In the genomic region with DNA sequence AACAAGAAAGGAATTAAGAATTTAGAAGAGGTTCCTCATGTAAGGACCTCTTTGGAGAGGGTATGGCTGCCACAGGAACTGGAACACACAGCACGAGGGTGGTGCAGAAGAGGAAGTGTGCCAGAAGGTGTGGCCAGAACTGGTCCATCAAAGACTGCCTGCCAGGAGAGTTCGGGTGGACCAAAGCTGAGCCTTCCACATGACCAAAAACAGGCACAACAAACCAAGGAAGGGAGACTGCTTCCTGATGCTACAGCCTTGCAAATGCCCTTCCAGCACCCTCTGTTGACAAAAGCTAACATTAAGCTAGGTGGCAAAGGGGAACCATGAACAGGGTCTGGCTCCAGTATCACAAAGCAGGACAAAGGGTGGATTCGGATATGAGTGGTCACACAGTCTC, we compare ENCODE assay signal across 11 cellular contexts.
DNase-seq lines count a peak whose midpoint lies in the region; ATAC-seq and TF ChIP-seq lines count a peak whose summit lies in the region.
"Had no signal": no experiment of that assay in that cellular context is flagged by ENCODE, and none has a peak within 500 bp of the region (broad histone marks: within the 10 kb centered on the region; RNA-seq: fewer than 3 reads in every experiment).

No MANE protein-coding gene starts in this region.

- POLR2A ChIA-PET in activated CD4-positive, alpha-beta T cell treated with anti-CD3 and anti-CD28 coated beads for 36 hours (lab: Charles Lee) = interaction anchor here (0.6 kb wide), 1 partner anchor 143 kb away, joined by 6 read pairs; no protein-coding TSS in a partner anchor

- H3K27ac ChIP-seq in dorsolateral prefrontal cortex (peak overlapping the region in 56 of 59 donors; percentile 1 to 85 (median 68)), neutrophil (peak overlapping the region; percentile 56), MM.1S (ENCODE audit: low read length) (no peak overlapping the region)
- H3K27ac ChIP-seq: BLaER1 had no signal

- H3K27me3 ChIP-seq in dorsolateral prefrontal cortex (no peaks in the 10 kb centered on the region), neutrophil (no peaks in the 10 kb centered on the region), MM.1S (replicated peaks; ENCODE audit: insufficient read depth, low read length) (no peaks in the 10 kb centered on the region)
- H3K27me3 ChIP-seq: BLaER1 had no signal

- no peak overlapping the region for H3K27ac Mint-ChIP-seq in Calu3 (ENCODE audit: unreplicated experiment)
- H3K27ac Mint-ChIP-seq in activated CD4-positive, alpha-beta T cell treated with anti-CD3 and anti-CD28 coated beads for 36 hours = no peak overlapping the region

- H3K27me3 Mint-ChIP-seq in Calu3 (ENCODE audit: unreplicated experiment) = no peaks in the 10 kb centered on the region
- H3K27me3 Mint-ChIP-seq in activated CD4-positive, alpha-beta T cell treated with anti-CD3 and anti-CD28 coated beads for 36 hours = no peaks in the 10 kb centered on the region

- peak; percentile 4 for DNase-seq in Calu3
- DNase-seq in NB4 (ENCODE audit: low read depth) = peak; percentile 36
- DNase-seq in dorsolateral prefrontal cortex = peak in 3 of 10 donors; percentile 32 to 44 (median 43)
- no peak for DNase-seq in activated CD4-positive, alpha-beta T cell treated with anti-CD3 and anti-CD28 coated beads for 36 hours
- DNase-seq in MM.1S = no peak
- DNase-seq in 8988T = no peak
- DNase-seq: immature natural killer cell, SW 1271 had no signal

- H3K9me3 ChIP-seq in neutrophil (no peaks in the 10 kb centered on the region), MM.1S (replicated peaks; ENCODE audit: insufficient read depth, low read length) (no peaks in the 10 kb centered on the region)
- H3K9me3 ChIP-seq: BLaER1 had no signal

- H3K9ac ChIP-seq in MM.1S (ENCODE audit: low read length) = no peak overlapping the region
- H3K9ac ChIP-seq: BLaER1 had no signal

- no peaks in the 10 kb centered on the region for H3K79me2 ChIP-seq in MM.1S (ENCODE audit: low read length)

- H3K4me2 ChIP-seq in MM.1S (ENCODE audit: low read depth, low read length) = no peak overlapping the region
- H3K4me2 ChIP-seq: BLaER1 had no signal

- H3K4me3 Mint-ChIP-seq in Calu3 (ENCODE audit: low read depth, unreplicated experiment) = no peak overlapping the region
- H3K4me3 Mint-ChIP-seq in activated CD4-positive, alpha-beta T cell treated with anti-CD3 and anti-CD28 coated beads for 36 hours = no peak overlapping the region
- H3K4me3 Mint-ChIP-seq: immature natural killer cell had no signal

- H3K36me3 Mint-ChIP-seq in Calu3 (ENCODE audit: insufficient read depth, unreplicated experiment) = peaks cover 6% of the 10 kb centered on the region
- H3K36me3 Mint-ChIP-seq in activated CD4-positive, alpha-beta T cell treated with anti-CD3 and anti-CD28 coated beads for 36 hours (ENCODE audit: low read depth) = peaks cover 11% of the 10 kb centered on the region

- ATAC-seq in activated CD4-positive, alpha-beta T cell treated with anti-CD3 and anti-CD28 coated beads for 36 hours = no peak
- no peak for ATAC-seq in HG03175 (IDR thresholded peaks at IDR 0.05; ENCODE audit: unreplicated experiment)

- H3K4me1 Mint-ChIP-seq in Calu3 (ENCODE audit: low read depth, unreplicated experiment) = no peaks in the 10 kb centered on the region
- H3K4me1 Mint-ChIP-seq in activated CD4-positive, alpha-beta T cell treated with anti-CD3 and anti-CD28 coated beads for 36 hours = peaks cover 4% of the 10 kb centered on the region
- H3K4me1 Mint-ChIP-seq: immature natural killer cell had no signal

- no peaks in the 10 kb centered on the region for H4K20me1 ChIP-seq in MM.1S (ENCODE audit: insufficient read depth, low read length)
- H4K20me1 ChIP-seq: BLaER1 had no signal

- TF ChIP-seq CTCF in Calu3 (IDR thresholded peaks at IDR 0.05; ENCODE audit: unreplicated experiment) = no peak
- TF ChIP-seq CTCF in NB4 (IDR thresholded peaks at IDR 0.05; ENCODE audit: low read depth, low read length) = no peak
- TF ChIP-seq CTCF in dorsolateral prefrontal cortex (IDR thresholded peaks at IDR 0.05 in 54 of 56, conservative IDR thresholded peaks at IDR 0.05 in 2 of 56; ENCODE audit: low read depth in 1 of 56, partially characterized antibody in 56 of 56) = peak in 38 of 56 donors; percentile 6 to 55 (median 30)
- TF ChIP-seq CTCF in neutrophil (IDR thresholded peaks at IDR 0.05) = no peak
- no peak for TF ChIP-seq CTCF in MM.1S (IDR thresholded peaks at IDR 0.05; ENCODE audit: low read length)

- H3K9me3 Mint-ChIP-seq in Calu3 (ENCODE audit: low read depth, unreplicated experiment) = no peaks in the 10 kb centered on the region
- no peaks in the 10 kb centered on the region for H3K9me3 Mint-ChIP-seq in activated CD4-positive, alpha-beta T cell treated with anti-CD3 and anti-CD28 coated beads for 36 hours (ENCODE audit: low read depth)
- H3K9me3 Mint-ChIP-seq: immature natural killer cell had no signal

- no peaks in the 10 kb centered on the region for H3K9me2 ChIP-seq in MM.1S (replicated peaks; ENCODE audit: insufficient read depth, low read length)

- no peak overlapping the region for H2AFZ ChIP-seq in MM.1S (ENCODE audit: low read length)

- H3K4me3 ChIP-seq in NB4 (ENCODE audit: low read depth, low read length) (no peak overlapping the region), dorsolateral prefrontal cortex (no peak overlapping the region), neutrophil (ENCODE audit: low read depth in 1 of 2, low read length in 1 of 2) (no peak overlapping the region), MM.1S (ENCODE audit: low read length) (no peak overlapping the region)
- H3K4me3 ChIP-seq: BLaER1 had no signal

- no peaks in the 10 kb centered on the region; the same call in 1 of the 2 replicates for H3F3A ChIP-seq in MM.1S (ENCODE audit: insufficient read depth, low read length)

- peaks cover 28 to 36% of the 10 kb centered on the region in 2 experiments for H3K4me1 ChIP-seq in neutrophil (ENCODE audit: control insufficient read depth in 1 of 2, insufficient read depth in 1 of 2, low read depth in 1 of 2, low read length in 1 of 2)
- H3K4me1 ChIP-seq in MM.1S (ENCODE audit: low read length) = no peaks in the 10 kb centered on the region
- H3K4me1 ChIP-seq: BLaER1 had no signal

- intact Hi-C loops in Calu3 (cut with micrococcal nuclease; ENCODE audit: unreplicated experiment) (loop anchor here (10.0 kb wide), 1 partner anchor 298 kb away; a partner anchor contains a TSS), dorsolateral prefrontal cortex (cut with DNase I) (loop anchor here in 1 of 2 donors (5.0 kb wide), 2 partner anchors 151 to 301 kb away; a partner anchor contains a TSS)
- intact Hi-C loops in activated CD4-positive, alpha-beta T cell treated with anti-CD3 and anti-CD28 coated beads for 36 hours (cut with DNase I, micrococcal nuclease) = loop anchor here in 1 of 2 experiments (10.0 kb wide), 1 partner anchor 62 kb away; no protein-coding TSS in a partner anchor

- peaks cover 19% of the 10 kb centered on the region for H3K36me3 ChIP-seq in neutrophil
- H3K36me3 ChIP-seq in MM.1S (replicated peaks; ENCODE audit: insufficient read depth, low read length) = no peaks in the 10 kb centered on the region

- no TSS peak for BruUV-seq in Calu3 (replicated peaks; lab: Mats Ljungman, UMichigan)

- CTCF ChIA-PET in Calu3 (lab: Charles Lee) = no interaction called here
- CTCF ChIA-PET in activated CD4-positive, alpha-beta T cell treated with anti-CD3 and anti-CD28 coated beads for 36 hours (lab: Charles Lee) = no interaction called here

- no peak for TF ChIP-seq POLR2A in NB4 (IDR thresholded peaks at IDR 0.05; ENCODE audit: extremely low read depth, insufficient read length)

Comparison
In these comparisons a context has a peak if more than half of its experiments do, and no peak if none do; other contexts are left out.
1. DNase-seq: peak in Calu3 (single experiment) and NB4 (single experiment); none in activated CD4-positive, alpha-beta T cell treated with anti-CD3 and anti-CD28 coated beads for 36 hours (single experiment), MM.1S (single experiment) and 8988T (single experiment).
2. CTCF ChIP-seq: peak in dorsolateral prefrontal cortex (38 of 56); none in Calu3 (single experiment), NB4 (single experiment), neutrophil (single experiment) and MM.1S (single experiment).